23 cellular contexts compared by ENCODE assay signal in genomic region chr1:40020447-40021085, GRCh38.
"Had no signal": no experiment of that assay in that cellular context is flagged by ENCODE, and none has a peak within 500 bp of the region (broad histone marks: within the 10 kb centered on the region; RNA-seq: fewer than 3 reads in every experiment).

No MANE protein-coding gene starts in this region.

- ATAC-seq: gastroesophageal sphincter; heart right ventricle; left colon; mucosa of descending colon; right lobe of liver; stimulated activated effector memory CD8-positive, alpha-beta T cell treated with anti-CD3 and anti-CD28 coated beads, Interleukin-12 subunit alpha, Interleukin-12 subunit beta, amount 100 ng/mL, for 72 hours; WTC11 had no signal

- H3K27me3 ChIP-seq: breast epithelium, dorsolateral prefrontal cortex, esophagus muscularis mucosa, right lobe of liver, stomach, suprapubic skin, transverse colon, uterus had no signal

- H3K36me3 ChIP-seq: adrenal gland, breast epithelium, esophagus muscularis mucosa, gastroesophageal sphincter, heart right ventricle, right lobe of liver, stomach, suprapubic skin, transverse colon, uterus had no signal

- DNase-seq: activated naive CD4-positive, alpha-beta T cell; activated T-cell treated with anti-CD3 and anti-CD28 coated beads, Interleukin-2, amount 50 U/mL, for 24 hours; adrenal gland; dorsolateral prefrontal cortex; heart right ventricle; left colon; mucosa of descending colon; naive B cell; occipital lobe; posterior cingulate gyrus; right lobe of liver; small intestine; stimulated activated CD4-positive, alpha-beta T cell treated with anti-CD3 and anti-CD28 coated beads, Interleukin-2, amount 100 ng/mL, for 24 hours; stomach; T-helper 9 cell; transverse colon; uterus had no signal

- H3K4me3 ChIP-seq: adrenal gland, breast epithelium, dorsolateral prefrontal cortex, esophagus muscularis mucosa, gastroesophageal sphincter, heart right ventricle, mucosa of descending colon, right lobe of liver, stomach, suprapubic skin, transverse colon, uterus had no signal

- H3K27ac ChIP-seq: adrenal gland, breast epithelium, dorsolateral prefrontal cortex, esophagus muscularis mucosa, gastroesophageal sphincter, heart right ventricle, right lobe of liver, stomach, suprapubic skin, transverse colon, uterus had no signal

- H3K4me1 ChIP-seq: adrenal gland, breast epithelium, esophagus muscularis mucosa, gastroesophageal sphincter, heart right ventricle, right lobe of liver, stomach, suprapubic skin, transverse colon, uterus had no signal

- H3K9me3 ChIP-seq: adrenal gland, mucosa of descending colon, suprapubic skin, uterus had no signal
